Comparison of ENCODE assay signal across 1 cellular context in the genomic region with DNA sequence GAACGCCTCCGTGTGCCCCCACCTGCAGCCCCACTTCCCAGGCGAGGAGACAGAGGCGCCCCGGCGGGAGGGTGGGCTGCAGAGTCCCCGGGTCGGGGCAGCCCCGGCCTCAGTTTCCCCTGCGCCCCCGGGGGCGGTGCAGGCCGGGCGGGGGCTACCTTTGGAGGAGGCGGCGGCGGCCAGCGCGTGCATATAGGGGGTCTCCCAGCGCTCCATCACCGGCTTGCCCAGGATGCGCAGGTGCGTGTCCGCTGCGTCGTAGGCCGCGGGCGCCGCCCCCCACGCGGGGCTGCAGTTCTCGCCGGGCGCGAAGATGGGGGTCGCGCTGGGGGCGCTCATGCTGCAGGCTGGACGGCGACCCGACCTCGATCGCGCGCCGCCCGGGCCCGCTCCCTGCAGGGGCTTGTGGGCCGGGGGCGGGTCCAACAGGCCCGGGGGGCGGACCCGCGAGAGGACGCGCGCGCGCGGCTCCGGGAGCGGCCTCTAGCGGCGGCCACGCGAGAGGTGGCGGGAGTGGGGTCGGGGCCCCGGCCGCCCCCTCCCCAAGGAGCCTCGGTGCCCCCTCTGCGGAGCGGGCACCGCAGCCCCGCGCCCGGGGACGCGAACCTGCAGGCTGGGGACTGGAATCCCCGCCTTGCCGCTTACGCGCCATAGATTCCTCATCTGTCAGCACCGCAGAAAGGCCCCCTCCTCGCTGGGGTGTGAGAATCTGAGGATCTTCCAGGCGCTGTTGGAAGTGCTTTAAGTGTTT.
TF ChIP-seq lines count a peak whose summit lies in the region.

A gene (minus strand): TSS at position 405 of the 751 bp plus-strand sequence. CDS start 66 bp downstream, at position 339.

TF ChIP-seq in H1, 55 proteins besides CTCF, POLR2A, EP300 and RAD21:
- TF ChIP-seq HDAC2 (IDR thresholded peaks at IDR 0.05; ENCODE audit: borderline replicate concordance in 1 of 2, low read depth in 2 of 2, low read length in 2 of 2) (peak; percentile 49 to 58; a peak in 2 of 4 replicates), GABPA (IDR thresholded peaks at IDR 0.05; ENCODE audit: borderline replicate concordance, insufficient read depth, low read length) (peak; percentile 46; the same call in 1 of the 2 replicates), RXRA (IDR thresholded peaks at IDR 0.05; ENCODE audit: insufficient read depth, low read depth, low read length) (no peak), SIX5 (IDR thresholded peaks at IDR 0.05; ENCODE audit: low read depth, low read length) (no peak), EGR1 (IDR thresholded peaks at IDR 0.05; ENCODE audit: borderline replicate concordance, low read depth, low read length) (no peak), TEAD4 (IDR thresholded peaks at IDR 0.05; ENCODE audit: low read depth, low read length) (no peak), TAF1 (IDR thresholded peaks at IDR 0.05; ENCODE audit: low read depth, low read length) (no peak), BRCA1 (IDR thresholded peaks at IDR 0.05; ENCODE audit: low read depth, low read length) (no peak), CHD1 (IDR thresholded peaks at IDR 0.05; ENCODE audit: low read depth, low read length) (no peak), SIN3A (conservative IDR thresholded peaks at IDR 0.05 in 1 of 2, IDR thresholded peaks at IDR 0.05 in 1 of 2; ENCODE audit: low read depth in 1 of 2, low read length in 2 of 2) (0 out of 4 replicates have a peak, but pooled peaks of 1 of the 2 experiments have one; percentile 29), PHF8 (conservative IDR thresholded peaks at IDR 0.05; ENCODE audit: low read depth, low read length) (peak; percentile 46; the same call in 1 of the 2 replicates), SRF (IDR thresholded peaks at IDR 0.05; ENCODE audit: low read depth, low read length) (no peak), RFX5 (IDR thresholded peaks at IDR 0.05; ENCODE audit: borderline replicate concordance, low read depth, low read length) (no peak), BCL11A (IDR thresholded peaks at IDR 0.05; ENCODE audit: low read depth in 2 of 2, low read length in 2 of 2) (no peak), BACH1 (IDR thresholded peaks at IDR 0.05; ENCODE audit: low read length) (peak; percentile 75), ASH2L (IDR thresholded peaks at IDR 0.05; ENCODE audit: low read length) (peak; percentile 22), SUZ12 (IDR thresholded peaks at IDR 0.05; ENCODE audit: low read length) (peak; percentile 37; the same call in 1 of the 2 replicates), FOSL1 (IDR thresholded peaks at IDR 0.05; ENCODE audit: insufficient read depth, low read depth, low read length) (no peak), KDM4A (IDR thresholded peaks at IDR 0.05; ENCODE audit: low read depth, low read length, severe bottlenecking) (peak; percentile 88), EZH2 (IDR thresholded peaks at IDR 0.05; ENCODE audit: low read depth, low read length, severe bottlenecking) (no peak), GTF2F1 (IDR thresholded peaks at IDR 0.05; ENCODE audit: borderline replicate concordance, low read depth, low read length) (no peak), CEBPB (IDR thresholded peaks at IDR 0.05; ENCODE audit: low read depth, low read length) (no peak), CREB1 (IDR thresholded peaks at IDR 0.05) (no peak), CBX8 (IDR thresholded peaks at IDR 0.05; ENCODE audit: borderline replicate concordance, low read depth, low read length) (no peak), CBX5 (IDR thresholded peaks at IDR 0.05; ENCODE audit: low read depth, low read length) (no peak)
- TF ChIP-seq, protein P1, sequence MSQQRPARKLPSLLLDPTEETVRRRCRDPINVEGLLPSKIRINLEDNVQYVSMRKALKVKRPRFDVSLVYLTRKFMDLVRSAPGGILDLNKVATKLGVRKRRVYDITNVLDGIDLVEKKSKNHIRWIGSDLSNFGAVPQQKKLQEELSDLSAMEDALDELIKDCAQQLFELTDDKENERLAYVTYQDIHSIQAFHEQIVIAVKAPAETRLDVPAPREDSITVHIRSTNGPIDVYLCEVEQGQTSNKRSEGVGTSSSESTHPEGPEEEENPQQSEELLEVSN (IDR thresholded peaks at IDR 0.05) = no peak
- TF ChIP-seq, protein P2, sequence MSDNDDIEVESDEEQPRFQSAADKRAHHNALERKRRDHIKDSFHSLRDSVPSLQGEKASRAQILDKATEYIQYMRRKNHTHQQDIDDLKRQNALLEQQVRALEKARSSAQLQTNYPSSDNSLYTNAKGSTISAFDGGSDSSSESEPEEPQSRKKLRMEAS (IDR thresholded peaks at IDR 0.05) = no peak; the same call in 1 of the 2 replicates
